Comparison of ENCODE assay signal across 11 cellular contexts in genomic region chr6:109239918-109240321, GRCh38.
DNase-seq lines count a peak whose midpoint lies in the region; ATAC-seq and TF ChIP-seq lines count a peak whose summit lies in the region.
"Had no signal": no experiment of that assay in that cellular context is flagged by ENCODE, and none has a peak within 500 bp of the region (broad histone marks: within the 10 kb centered on the region; RNA-seq: fewer than 3 reads in every experiment).

No MANE protein-coding gene starts in this region.

- no peak overlapping the region for H3K9ac ChIP-seq in neuronal stem cell (ENCODE audit: low read depth, low read length, poor library complexity)

- H3K36me3 ChIP-seq in adrenal gland (replicated peaks in 1 of 2) (no peaks in the 10 kb centered on the region), neuronal stem cell (replicated peaks in 1 of 2; ENCODE audit: control insufficient read depth in 2 of 2, insufficient read depth in 2 of 2, low read length in 2 of 2) (no peaks in the 10 kb centered on the region)

- TF ChIP-seq CTCF in adrenal gland (IDR thresholded peaks at IDR 0.05) (no peak), type B pancreatic cell (conservative IDR thresholded peaks at IDR 0.05) (no peak)

- no peak for TF ChIP-seq POLR2A in adrenal gland (IDR thresholded peaks at IDR 0.05)

- H3K18ac ChIP-seq in neuronal stem cell (ENCODE audit: low read length) = no peak overlapping the region

- ATAC-seq in Right ventricle myocardium superior (ENCODE audit: poor library complexity) = peak; percentile 46
- ATAC-seq: stimulated activated naive B cell treated with anti-CD40 and anti-IgM and Interleukin-4, amounts not matched to agents 10 μg/mL and 1 μg/mL and 100 μg/mL, for 72 hours had no signal

- H3K23ac ChIP-seq in neuronal stem cell (ENCODE audit: low read depth, low read length, poor library complexity) = no peak overlapping the region

- H3K4ac ChIP-seq in neuronal stem cell (ENCODE audit: low read length) = no peak overlapping the region

- peak overlapping the region; percentile 66 for H3K27ac Mint-ChIP-seq in type B pancreatic cell
- H3K27ac Mint-ChIP-seq: stimulated activated naive B cell treated with anti-CD40 and anti-IgM and Interleukin-4, amounts not matched to agents 10 μg/mL and 1 μg/mL and 100 μg/mL, for 72 hours had no signal

- no peak overlapping the region for H2BK120ac ChIP-seq in neuronal stem cell (ENCODE audit: low read depth, low read length)

- peak in 4 of 7 donors; percentile 18 to 34 (median 32) for DNase-seq in adrenal gland
- DNase-seq in Right ventricle myocardium superior = no peak
- DNase-seq in neuronal stem cell (ENCODE audit: low spot score) = no peak
- DNase-seq in type B pancreatic cell (ENCODE audit: extremely low spot score, unreplicated experiment) = no peak
- DNase-seq in NCI-H1694 (lab: John Stamatoyannopoulos, UW) = no peak
- no peak for DNase-seq in activated naive CD4-positive, alpha-beta T cell treated with Interleukin-2 at 50 U/mL for 16 hours
- no peak for DNase-seq in kidney tubule cell (ENCODE audit: low spot score)
- DNase-seq: COR-L47; NCI-H1092 treated with DMSO at 0.1 percent for 48 hours; NCI-H446; stimulated activated naive B cell treated with anti-CD40 and anti-IgM and Interleukin-4, amounts not matched to agents 10 μg/mL and 1 μg/mL and 100 μg/mL, for 72 hours had no signal

- H3K4me3 Mint-ChIP-seq in type B pancreatic cell = peak overlapping the region; percentile 46
- H3K4me3 Mint-ChIP-seq: stimulated activated naive B cell treated with anti-CD40 and anti-IgM and Interleukin-4, amounts not matched to agents 10 μg/mL and 1 μg/mL and 100 μg/mL, for 72 hours had no signal

- WGBS in adrenal gland, 4 donors = 63 to 73% (median 67%) methylated on average over 6 of the region's 6 CpGs
- no CpG with 5 or more reads among the region's 6 CpGs for WGBS in neuronal stem cell (ENCODE audit: extremely low coverage in 2 of 2, insufficient read length in 2 of 2, insufficient replicate concordance in 1 of 2), 2 donors

- no peak overlapping the region for H2BK15ac ChIP-seq in neuronal stem cell (ENCODE audit: low read length)

- no peak overlapping the region for H2AK5ac ChIP-seq in neuronal stem cell (ENCODE audit: low read depth, low read length)

- H4K91ac ChIP-seq in neuronal stem cell (ENCODE audit: low read depth, low read length, poor library complexity) = no peak overlapping the region

- no peak overlapping the region for H3K4me2 ChIP-seq in neuronal stem cell (ENCODE audit: insufficient read depth, low read length, poor library complexity, severe bottlenecking)

- no peak overlapping the region for H2BK12ac ChIP-seq in neuronal stem cell (ENCODE audit: low read length)

- H3K36me3 Mint-ChIP-seq in type B pancreatic cell = peaks cover 4% of the 10 kb centered on the region

- no peaks in the 10 kb centered on the region for H3K27me3 ChIP-seq in adrenal gland
- H3K27me3 ChIP-seq in neuronal stem cell (ENCODE audit: control insufficient read depth in 3 of 3, insufficient read depth in 3 of 3, low read depth in 1 of 3, low read length in 3 of 3) = peaks cover 0 to 3% (median 0%) of the 10 kb centered on the region in 3 experiments

- H3K79me1 ChIP-seq in neuronal stem cell (ENCODE audit: low read depth, low read length) = no peaks in the 10 kb centered on the region

- H3K4me3 ChIP-seq in adrenal gland = no peak overlapping the region
- H3K4me3 ChIP-seq in neuronal stem cell (ENCODE audit: low read length in 2 of 2) = no peak overlapping the region

- H3K9me3 ChIP-seq in adrenal gland (replicated peaks in 1 of 3) = no peaks in the 10 kb centered on the region
- H3K9me3 ChIP-seq in neuronal stem cell (replicated peaks in 1 of 2; ENCODE audit: control insufficient read depth in 2 of 2, insufficient read depth in 1 of 2, low read depth in 1 of 2, low read length in 2 of 2) = no peaks in the 10 kb centered on the region

- H3K4me1 ChIP-seq in adrenal gland (replicated peaks in 1 of 2) = peaks cover 0 to 17% of the 10 kb centered on the region in 2 donors
- peaks cover 2 to 10% of the 10 kb centered on the region in 2 donors for H3K4me1 ChIP-seq in neuronal stem cell (ENCODE audit: control insufficient read depth in 2 of 2, insufficient read depth in 1 of 2, low read depth in 1 of 2, low read length in 2 of 2)

- H3K14ac ChIP-seq in neuronal stem cell (ENCODE audit: low read length) = no peak overlapping the region

- no peak overlapping the region for H2BK5ac ChIP-seq in neuronal stem cell (ENCODE audit: low read length)

- H3K27ac ChIP-seq in adrenal gland (peak overlapping the region in 1 of 5 donors; percentile 26), neuronal stem cell (replicated peaks; ENCODE audit: low read length) (no peak overlapping the region)

- intact Hi-C loops in adrenal gland (cut with DNase I) (no loop called here), Right ventricle myocardium superior (cut with DNase I) (no loop called here)

- no peak overlapping the region for H4K8ac ChIP-seq in neuronal stem cell (ENCODE audit: low read depth, low read length)

- H3K4me1 Mint-ChIP-seq in type B pancreatic cell (ENCODE audit: unreplicated experiment) = peaks cover 25% of the 10 kb centered on the region

- peaks cover 10% of the 10 kb centered on the region for H3K9me3 Mint-ChIP-seq in type B pancreatic cell

- H2AFZ ChIP-seq in neuronal stem cell (ENCODE audit: low read length) = peak overlapping the region; percentile 77

- no peaks in the 10 kb centered on the region for H3K27me3 Mint-ChIP-seq in type B pancreatic cell

Comparison
In these comparisons a context has a peak if more than half of its experiments do, and no peak if none do; other contexts are left out.
1. DNase-seq: peak in adrenal gland (4 of 7); none in Right ventricle myocardium superior (single experiment), neuronal stem cell (single experiment), type B pancreatic cell (single experiment), NCI-H1694 (single experiment), activated naive CD4-positive, alpha-beta T cell treated with Interleukin-2 at 50 U/mL for 16 hours (single experiment) and kidney tubule cell (single experiment).